In the genomic region with DNA sequence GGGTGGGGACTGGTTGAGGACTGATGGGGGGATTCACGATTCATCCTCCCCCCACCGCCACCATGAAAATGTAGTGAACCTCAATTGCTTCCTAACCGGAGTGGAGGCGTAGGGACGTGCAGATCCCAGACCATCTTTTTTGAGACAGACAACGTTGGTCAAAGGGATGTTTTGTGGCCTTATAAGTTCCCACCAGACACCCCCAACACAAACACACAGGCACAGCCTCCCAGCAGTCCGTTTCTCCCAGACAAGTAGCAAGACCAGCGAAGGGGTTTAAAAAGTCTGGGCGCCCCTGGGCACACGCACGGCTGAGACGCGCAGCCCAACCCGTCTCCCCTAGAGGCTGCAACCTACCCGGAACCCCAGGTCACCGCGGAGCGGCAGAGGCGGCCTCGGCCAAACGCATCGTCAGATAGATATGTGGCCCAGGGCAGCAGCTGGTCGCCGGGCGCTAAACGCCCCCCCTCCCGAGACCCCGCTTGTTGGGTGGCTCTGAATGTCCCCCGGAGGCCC, we compare ENCODE assay signal across 1 cellular context.
TF ChIP-seq lines count a peak whose summit lies in the region.

No MANE protein-coding gene starts in this region.

TF ChIP-seq in IMR-90, 13 proteins besides CTCF, POLR2A, EP300 and RAD21 (continued from another document):
- TF ChIP-seq MXI1 (IDR thresholded peaks at IDR 0.05; ENCODE audit: borderline replicate concordance, low read depth, low read length) (no peak), FOS (IDR thresholded peaks at IDR 0.05; ENCODE audit: low read depth, low read length) (no peak), NFE2L2 (IDR thresholded peaks at IDR 0.05; ENCODE audit: low read depth, low read length) (no peak), MAZ (IDR thresholded peaks at IDR 0.05; ENCODE audit: borderline replicate concordance, low read depth, low read length) (no peak), MAFK (IDR thresholded peaks at IDR 0.05; ENCODE audit: low read depth, low read length) (no peak)
